17 cellular contexts compared by ENCODE assay signal in genomic region chr18:13616041-13616440, GRCh38.
DNase-seq lines count a peak whose midpoint lies in the region; ATAC-seq and TF ChIP-seq lines count a peak whose summit lies in the region.
"Had no signal": no experiment of that assay in that cellular context is flagged by ENCODE, and none has a peak within 500 bp of the region (broad histone marks: within the 10 kb centered on the region; RNA-seq: fewer than 3 reads in every experiment).

No MANE protein-coding gene starts in this region.

- no peak overlapping the region for H3K4ac ChIP-seq in H9 (ENCODE audit: low read depth, low read length)

- intact Hi-C loops in psoas muscle (cut with DNase I) = loop anchor here in 1 of 2 donors (10.0 kb wide), 1 partner anchor 51 kb away; no protein-coding TSS in a partner anchor

- H3K36me3 ChIP-seq in psoas muscle (ENCODE audit: insufficient read depth in 1 of 2, low read depth in 1 of 2) = no peaks in the 10 kb centered on the region
- H3K36me3 ChIP-seq: esophagus squamous epithelium, prostate gland, thoracic aorta had no signal

- no peaks in the 10 kb centered on the region for H3K23me2 ChIP-seq in H9 (ENCODE audit: insufficient read length, low read depth, low read length, poor library complexity, severe bottlenecking)

- no peaks in the 10 kb centered on the region for H3K36me3 Mint-ChIP-seq in T-helper 2 cell treated with Interferon-gamma antibody and Interleukin-4, amounts not matched to agents 5 μg/mL and 100 μg/mL, for 36 hours (ENCODE audit: low read depth)
- no peaks in the 10 kb centered on the region for H3K36me3 Mint-ChIP-seq in activated naive CD4-positive, alpha-beta T cell treated with anti-CD3 and anti-CD28 coated beads, Interleukin-2, amount 50 U/mL, for 24 hours
- H3K36me3 Mint-ChIP-seq in H9 (ENCODE audit: insufficient read depth in 1 of 3, low read depth in 3 of 3) = peaks cover 0 to 2% (median 0%) of the 10 kb centered on the region in 3 experiments; a peak in 2 of 7 replicates
- H3K36me3 Mint-ChIP-seq: mesothelial cell of epicardium had no signal

- TF ChIP-seq CTCF in GM12865 (IDR thresholded peaks at IDR 0.05; ENCODE audit: insufficient read depth, low read depth, low read length, missing control alignments) (no peak), psoas muscle (IDR thresholded peaks at IDR 0.05) (no peak), H9 (conservative IDR thresholded peaks at IDR 0.05) (no peak)

- no peak overlapping the region for H2BK5ac ChIP-seq in H9 (ENCODE audit: insufficient read length, low read length)

- no peak overlapping the region for H3K56ac ChIP-seq in H9 (ENCODE audit: insufficient read length, low read depth, low read length)

- no peak for ATAC-seq in psoas muscle

- H2AK5ac ChIP-seq in H9 (ENCODE audit: insufficient read length, low read length) = no peak overlapping the region

- 84 to 87% (median 86%) methylated on average over 5 of the region's 5 CpGs for WGBS in psoas muscle, 3 donors
- WGBS in H9 (ENCODE audit: extremely low coverage, insufficient read length, low lambda C conversion rate) = no CpG with 5 or more reads among the region's 5 CpGs

- no peak overlapping the region for H3K23ac ChIP-seq in H9 (ENCODE audit: insufficient read length, low read depth, low read length)

- H3K4me2 ChIP-seq in H9 (ENCODE audit: insufficient read depth, insufficient read length, low read length) = no peak overlapping the region

- H3K79me1 ChIP-seq in H9 (ENCODE audit: insufficient read depth, low read depth, low read length, poor library complexity, severe bottlenecking) = no peaks in the 10 kb centered on the region

- no peak overlapping the region for H2BK15ac ChIP-seq in H9 (ENCODE audit: low read depth, low read length)

- H3K79me2 ChIP-seq in H9 (ENCODE audit: insufficient read depth, low read length) = no peaks in the 10 kb centered on the region

- H2BK20ac ChIP-seq in H9 (ENCODE audit: low read depth, low read length, poor library complexity, severe bottlenecking) = no peak overlapping the region

- H3K27ac ChIP-seq in psoas muscle (peak overlapping the region; percentile 92), H9 (ENCODE audit: insufficient read length, low read depth, low read length) (no peak overlapping the region)
- H3K27ac ChIP-seq: prostate gland, RWPE1, thoracic aorta had no signal

- H4K5ac ChIP-seq in H9 (ENCODE audit: insufficient read length, low read depth, low read length) = no peak overlapping the region

- H2BK12ac ChIP-seq in H9 (ENCODE audit: insufficient read length, low read depth, low read length) = no peak overlapping the region

- H3K9ac ChIP-seq in H9 (ENCODE audit: extremely low read depth, insufficient read length, low read length) = no peak overlapping the region

- peaks cover 17% of the 10 kb centered on the region for H3K4me1 ChIP-seq in psoas muscle
- no peaks in the 10 kb centered on the region for H3K4me1 ChIP-seq in H9 (ENCODE audit: insufficient read depth, low read length)
- H3K4me1 ChIP-seq: prostate gland had no signal

- no peak overlapping the region for H4K91ac ChIP-seq in H9 (ENCODE audit: insufficient read length, low read depth, low read length)

- no peak overlapping the region for H3T11ph ChIP-seq in H9 (ENCODE audit: low read length)

- H3K27me3 Mint-ChIP-seq in T-helper 2 cell treated with Interferon-gamma antibody and Interleukin-4, amounts not matched to agents 5 μg/mL and 100 μg/mL, for 36 hours (ENCODE audit: low read depth) = no peaks in the 10 kb centered on the region
- H3K27me3 Mint-ChIP-seq in activated naive CD4-positive, alpha-beta T cell treated with anti-CD3 and anti-CD28 coated beads, Interleukin-2, amount 50 U/mL, for 24 hours = no peaks in the 10 kb centered on the region
- peaks cover 16% of the 10 kb centered on the region for H3K27me3 Mint-ChIP-seq in H9 (ENCODE audit: low read depth)

- H3K4me3 ChIP-seq in GM12865 (ENCODE audit: low read depth, low read length) (peak overlapping the region; percentile 51), psoas muscle (no peak overlapping the region)
- H3K4me3 ChIP-seq: esophagus squamous epithelium, prostate gland, thoracic aorta had no signal

- H3K9me3 ChIP-seq in psoas muscle (no peaks in the 10 kb centered on the region), H9 (ENCODE audit: control insufficient read depth, low read depth, low read length) (no peaks in the 10 kb centered on the region)
- H3K9me3 ChIP-seq: esophagus squamous epithelium, prostate gland, thoracic aorta had no signal

- H3K27me3 ChIP-seq in psoas muscle (ENCODE audit: insufficient read depth in 3 of 3, low read length in 2 of 3) = no peaks in the 10 kb centered on the region
- H3K27me3 ChIP-seq in H9 (ENCODE audit: insufficient read depth, low read length) = no peaks in the 10 kb centered on the region; the same call in 1 of the 2 replicates

- no peaks in the 10 kb centered on the region for H3K9me3 Mint-ChIP-seq in T-helper 2 cell treated with Interferon-gamma antibody and Interleukin-4, amounts not matched to agents 5 μg/mL and 100 μg/mL, for 36 hours
- H3K9me3 Mint-ChIP-seq in activated naive CD4-positive, alpha-beta T cell treated with anti-CD3 and anti-CD28 coated beads, Interleukin-2, amount 50 U/mL, for 24 hours = no peaks in the 10 kb centered on the region
- no peaks in the 10 kb centered on the region for H3K9me3 Mint-ChIP-seq in H9
- H3K9me3 Mint-ChIP-seq: mesothelial cell of epicardium had no signal

- peaks cover 62% of the 10 kb centered on the region for H3K4me1 Mint-ChIP-seq in T-helper 2 cell treated with Interferon-gamma antibody and Interleukin-4, amounts not matched to agents 5 μg/mL and 100 μg/mL, for 36 hours (ENCODE audit: low read depth)
- H3K4me1 Mint-ChIP-seq in activated naive CD4-positive, alpha-beta T cell treated with anti-CD3 and anti-CD28 coated beads, Interleukin-2, amount 50 U/mL, for 24 hours = peaks cover 62% of the 10 kb centered on the region
- H3K4me1 Mint-ChIP-seq in H9 = peaks cover 13 to 15% of the 10 kb centered on the region in 2 experiments

- H4K8ac ChIP-seq in H9 (replicated peaks; ENCODE audit: insufficient read length, low read depth, low read length) = no peak overlapping the region

- H2BK120ac ChIP-seq in H9 (ENCODE audit: low read depth, low read length, poor library complexity, severe bottlenecking) = no peak overlapping the region

- DNase-seq in T-helper 2 cell treated with Interferon-gamma antibody and Interleukin-4, amounts not matched to agents 5 μg/mL and 100 μg/mL, for 36 hours (ENCODE audit: low spot score) = no peak
- DNase-seq in T-helper 2 cell (no peak), GM12865 (ENCODE audit: low read depth) (no peak), psoas muscle (no peak), HuH-7 (ENCODE audit: low spot score) (no peak), H9 (no peak), NCI-H187 treated with DMSO at 0.1 percent for 48 hours (lab: John Stamatoyannopoulos, UW) (no peak)
- DNase-seq: 8988T; DMS 273 treated with DMSO at 0.1 percent for 48 hours; esophagus squamous epithelium; NCI-H1092 treated with DMSO at 0.1 percent for 48 hours; stimulated activated CD4-positive, alpha-beta T cell treated with anti-CD3 and anti-CD28 coated beads, Interleukin-4, amount 100 ng/mL, for 4 hours had no signal

- H3K18ac ChIP-seq in H9 (ENCODE audit: insufficient read length, low read depth, low read length) = no peak overlapping the region

- no peaks in the 10 kb centered on the region for H4K20me1 ChIP-seq in H9 (ENCODE audit: control insufficient read depth, insufficient read depth, insufficient read length)

- H3K14ac ChIP-seq in H9 (ENCODE audit: insufficient read depth, low read length) = no peak overlapping the region

- H3K4me3 Mint-ChIP-seq in T-helper 2 cell treated with Interferon-gamma antibody and Interleukin-4, amounts not matched to agents 5 μg/mL and 100 μg/mL, for 36 hours = peak overlapping the region; percentile 84
- H3K4me3 Mint-ChIP-seq in activated naive CD4-positive, alpha-beta T cell treated with anti-CD3 and anti-CD28 coated beads, Interleukin-2, amount 50 U/mL, for 24 hours = no peak overlapping the region
- H3K4me3 Mint-ChIP-seq in H9 = no peak overlapping the region
- H3K4me3 Mint-ChIP-seq: mesothelial cell of epicardium had no signal

- H2AFZ ChIP-seq in H9 (ENCODE audit: low read length) = no peak overlapping the region

- peak overlapping the region; percentile 93 for H3K27ac Mint-ChIP-seq in T-helper 2 cell treated with Interferon-gamma antibody and Interleukin-4, amounts not matched to agents 5 μg/mL and 100 μg/mL, for 36 hours
- peak overlapping the region; percentile 59 for H3K27ac Mint-ChIP-seq in activated naive CD4-positive, alpha-beta T cell treated with anti-CD3 and anti-CD28 coated beads, Interleukin-2, amount 50 U/mL, for 24 hours
- no peak overlapping the region for H3K27ac Mint-ChIP-seq in H9
- H3K27ac Mint-ChIP-seq: mesothelial cell of epicardium had no signal

Comparison
In these comparisons a context has a peak if more than half of its experiments do, and no peak if none do; other contexts are left out.
1. H3K27ac Mint-ChIP-seq: peak in T-helper 2 cell treated with Interferon-gamma antibody and Interleukin-4, amounts not matched to agents 5 μg/mL and 100 μg/mL, for 36 hours (single experiment) and activated naive CD4-positive, alpha-beta T cell treated with anti-CD3 and anti-CD28 coated beads, Interleukin-2, amount 50 U/mL, for 24 hours (single experiment); none in H9 (0 of 3).